In the genomic region with DNA sequence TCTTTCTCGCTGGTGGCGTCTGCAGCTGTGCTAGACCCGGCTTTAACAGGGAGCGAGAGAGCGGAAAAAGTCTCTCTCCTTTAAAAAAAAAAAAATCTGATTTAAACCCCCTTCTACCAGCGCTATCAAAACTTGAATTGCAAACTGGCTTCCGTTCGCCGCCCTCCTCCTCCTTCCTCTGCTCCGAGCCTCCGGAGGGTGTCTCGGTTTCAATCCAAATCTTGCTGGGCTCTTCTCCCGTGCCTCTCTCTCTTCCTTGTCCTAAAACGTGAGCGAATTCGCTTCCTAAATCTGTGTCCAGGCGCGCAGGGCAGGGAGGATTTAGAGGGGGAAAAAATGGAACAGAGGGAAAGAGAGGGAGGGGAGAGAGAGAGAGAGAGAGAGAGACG, we compare ENCODE assay signal across 8 cellular contexts. TPM values are rescaled to one million over a fixed set of nuclear protein-coding genes. Genes with fewer than 3 reads are reported as not detected.
A peak's percentile ranks its signal among the peaks of the same experiment; 100 is the strongest.
DNase-seq lines count a peak whose midpoint lies in the region; ATAC-seq and TF ChIP-seq lines count a peak whose summit lies in the region.

No MANE protein-coding gene starts in this region.

- DNase-seq in Right ventricle myocardium inferior (ENCODE audit: missing footprints): no peak
- no peak for DNase-seq in cardiac septum (ENCODE audit: low spot score)
- DNase-seq in mucosa of descending colon: no peak
- no peak for DNase-seq in aorta
- no peak for DNase-seq in effector CD4-positive, alpha-beta T cell
- DNase-seq in HT-29 (ENCODE audit: low spot score): no peak

- ATAC-seq in Right ventricle myocardium inferior (peak; percentile 7), mucosa of descending colon (peak; percentile 3), aorta (ENCODE audit: low FRiP score) (no peak), HG02642 (IDR thresholded peaks at IDR 0.05; ENCODE audit: poor library complexity, unreplicated experiment) (no peak)

- H3K4me1 ChIP-seq in ectodermal cell (ENCODE audit: control insufficient read depth, insufficient read depth, low read length): peaks cover 35% of the 10 kb centered on the region
- peaks cover 7% of the 10 kb centered on the region for H3K4me1 ChIP-seq in mucosa of descending colon (ENCODE audit: low read depth)
- H3K4me1 ChIP-seq in aorta (ENCODE audit: control insufficient read depth in 1 of 2, insufficient read depth in 2 of 2, low read length in 2 of 2): no peaks in the 10 kb centered on the region

- H3K27ac ChIP-seq in ectodermal cell (ENCODE audit: insufficient read depth, low read depth, low read length, poor library complexity, severe bottlenecking) (no peak overlapping the region), aorta (ENCODE audit: low read depth in 1 of 2, low read length in 2 of 2) (peak overlapping the region in 1 of 2 donors; percentile 75)

- H3K4me3 ChIP-seq in ectodermal cell (ENCODE audit: insufficient read depth, low read depth, low read length) (peak overlapping the region; percentile 27), mucosa of descending colon (peak overlapping the region; percentile 44), aorta (ENCODE audit: low read length in 2 of 2) (peak overlapping the region; percentile 59 to 60)

- WGBS in ectodermal cell, 2 experiments: 0 to 1% methylated on average over 19 of the region's 19 CpGs
- WGBS in aorta, 2 donors: 1% methylated on average over 18 to 19 of the region's 19 CpGs

- TF ChIP-seq CTCF in mucosa of descending colon (IDR thresholded peaks at IDR 0.05): no peak

- intact Hi-C loops in Right ventricle myocardium inferior (cut with DNase I): loop anchor here (5.0 to 10.0 kb wide), 2 partner anchors 271 to 1069 kb away; no protein-coding TSS in a partner anchor
- intact Hi-C loops in cardiac septum (cut with DNase I): loop anchor here (5.0 to 10.0 kb wide), 7 partner anchors 114 to 769 kb away; no protein-coding TSS in a partner anchor
- intact Hi-C loops in mucosa of descending colon (cut with DNase I, micrococcal nuclease): no loop called here
- intact Hi-C loops in aorta (cut with DNase I): loop anchor here in 1 of 2 donors (10.0 kb wide), 1 partner anchor 651 kb away; no protein-coding TSS in a partner anchor

- no peaks in the 10 kb centered on the region for H3K36me3 ChIP-seq in ectodermal cell (ENCODE audit: control insufficient read depth, insufficient read depth, low read length)
- H3K36me3 ChIP-seq in mucosa of descending colon (ENCODE audit: low read depth): no peaks in the 10 kb centered on the region
- H3K36me3 ChIP-seq in aorta (ENCODE audit: control insufficient read depth in 1 of 2, insufficient read depth in 2 of 2, low read length in 1 of 2): no peaks in the 10 kb centered on the region

- H3K9me3 ChIP-seq in ectodermal cell (ENCODE audit: control insufficient read depth, low read length): no peaks in the 10 kb centered on the region
- H3K9me3 ChIP-seq in mucosa of descending colon: no peaks in the 10 kb centered on the region
- no peaks in the 10 kb centered on the region for H3K9me3 ChIP-seq in aorta (ENCODE audit: control insufficient read depth, low read length)

- H3K27me3 ChIP-seq in ectodermal cell (ENCODE audit: control insufficient read depth, insufficient read depth, low read length, poor library complexity, severe bottlenecking) (peaks cover 99% of the 10 kb centered on the region), aorta (ENCODE audit: control insufficient read depth in 1 of 2, insufficient read depth in 2 of 2, low read length in 1 of 2) (peaks cover 0 to 2% of the 10 kb centered on the region in 2 donors)

RNA-seq across cellular contexts. Expression of a gene that starts 0.3 kb away (rescaled TPM):
- 11.9 TPM for total RNA-seq in Right ventricle myocardium inferior
- 17.1 TPM for total RNA-seq in cardiac septum
- polyA plus RNA-seq in ectodermal cell (2013, experiment 1 of 4): 0.37 TPM
- 0.23 TPM for polyA plus RNA-seq in ectodermal cell (2013, experiment 2 of 4)
- polyA plus RNA-seq in ectodermal cell (2013, experiment 3 of 4): 0.80 TPM
- 0.57 TPM for polyA plus RNA-seq in ectodermal cell (2013, experiment 4 of 4)
- 10 to 100 TPM in 2 of 3 donors, 1 to 10 TPM in 1; 8.1 to 13.9 (median 10.8) TPM for total RNA-seq in mucosa of descending colon
- 1 to 10 TPM; 3.7 to 6.8 TPM for total RNA-seq in aorta
- 1 to 10 TPM; 2.2 to 5.1 TPM for polyA plus RNA-seq in aorta
- total RNA-seq in HT-29 (2014; rRNA removed; shearing (Covaris generic)): 15.6 and 16.2 TPM in 2 replicates

Comparison
In these comparisons a context has a peak if more than half of its experiments do, and no peak if none do; other contexts are left out.
1. ATAC-seq: peak in Right ventricle myocardium inferior (single experiment) and mucosa of descending colon (single experiment); none in aorta (single experiment) and HG02642 (single experiment).
2. intact Hi-C loops: an anchor here in Right ventricle myocardium inferior (5.0 to 10.0 kb wide) and cardiac septum (5.0 to 10.0 kb wide); none called in mucosa of descending colon.
3. Peak in every context shown above with its lines, with median percentiles within 50 percentile points of each other: H3K4me3 ChIP-seq.